Comparison of ENCODE assay signal across 8 cellular contexts in genomic region chr22:26589845-26590524, GRCh38. TPM values are rescaled to one million over a fixed set of nuclear protein-coding genes. Genes with fewer than 3 reads are reported as not detected.
A peak's percentile ranks its signal among the peaks of the same experiment; 100 is the strongest.
DNase-seq lines count a peak whose midpoint lies in the region; ATAC-seq and TF ChIP-seq lines count a peak whose summit lies in the region.

Gene TPST2, minus strand, starts transcription at chr22:26590132. Its CDS starts 48,502 bp downstream, at chr22:26541630.

- H3K36me3 Mint-ChIP-seq in T-helper 2 cell treated with Interferon-gamma antibody and Interleukin-4, amounts not matched to agents 5 μg/mL and 100 μg/mL, for 36 hours (ENCODE audit: low read depth) = peaks cover 8% of the 10 kb centered on the region

- peak in 1 of 2 donors; percentile 77 for TF ChIP-seq POLR2A in vagina (IDR thresholded peaks at IDR 0.05)

- H3K36me3 ChIP-seq in ascending aorta (no peaks in the 10 kb centered on the region), vagina (no peaks in the 10 kb centered on the region)

- H3K4me3 ChIP-seq in ascending aorta (peak within 1 kb of the TSS; percentile 83 to 87), vagina (peak within 1 kb of the TSS; percentile 55 to 75)

- peaks cover 47% of the 10 kb centered on the region for H3K4me1 Mint-ChIP-seq in T-helper 2 cell treated with Interferon-gamma antibody and Interleukin-4, amounts not matched to agents 5 μg/mL and 100 μg/mL, for 36 hours (ENCODE audit: low read depth)

- H3K9me3 ChIP-seq in ascending aorta (no peaks in the 10 kb centered on the region), vagina (no peaks in the 10 kb centered on the region)

- peak; percentile 62 for ATAC-seq in GM21825 (IDR thresholded peaks at IDR 0.05; ENCODE audit: unreplicated experiment)

- H3K27ac Mint-ChIP-seq in T-helper 2 cell treated with Interferon-gamma antibody and Interleukin-4, amounts not matched to agents 5 μg/mL and 100 μg/mL, for 36 hours = peak within 1 kb of the TSS; percentile 76

- no peaks in the 10 kb centered on the region for H3K27me3 Mint-ChIP-seq in T-helper 2 cell treated with Interferon-gamma antibody and Interleukin-4, amounts not matched to agents 5 μg/mL and 100 μg/mL, for 36 hours (ENCODE audit: low read depth)

- no peaks in the 10 kb centered on the region for H3K9me3 Mint-ChIP-seq in T-helper 2 cell treated with Interferon-gamma antibody and Interleukin-4, amounts not matched to agents 5 μg/mL and 100 μg/mL, for 36 hours

- DNase-seq in ELR (ENCODE audit: low read depth) (peak; percentile 83), LoVo (ENCODE audit: low spot score) (peak; percentile 82), ascending aorta (ENCODE audit: low spot score in 2 of 2) (peak; percentile 15 to 89), hepatic stellate cell (ENCODE audit: low spot score) (peak; percentile 87), renal cortical epithelial cell (ENCODE audit: low read depth) (peak; percentile 31), vagina (ENCODE audit: extremely low spot score in 2 of 2) (no peak)
- peak; percentile 73 for DNase-seq in T-helper 2 cell treated with Interferon-gamma antibody and Interleukin-4, amounts not matched to agents 5 μg/mL and 100 μg/mL, for 36 hours (ENCODE audit: low spot score)

- H3K4me3 Mint-ChIP-seq in T-helper 2 cell treated with Interferon-gamma antibody and Interleukin-4, amounts not matched to agents 5 μg/mL and 100 μg/mL, for 36 hours = peak within 1 kb of the TSS; percentile 86

- intact Hi-C loops in ascending aorta (cut with DNase I) = loop anchor here (1.0 to 2.0 kb wide), 2 partner anchors 77 to 107 kb away; partner anchors contain the start of genes HPS4, SRRD and TFIP11
- intact Hi-C loops in vagina (cut with DNase I) = no loop called here

- H3K27me3 ChIP-seq in ascending aorta (no peaks in the 10 kb centered on the region), vagina (no peaks in the 10 kb centered on the region)

- TF ChIP-seq CTCF in ascending aorta (IDR thresholded peaks at IDR 0.05) (no peak), vagina (IDR thresholded peaks at IDR 0.05) (no peak)

- H3K27ac ChIP-seq in ascending aorta (peak within 1 kb of the TSS; percentile 74 to 75), vagina (peak within 1 kb of the TSS; percentile 80)

- H3K4me1 ChIP-seq in ascending aorta = peaks cover 0 to 21% of the 10 kb centered on the region in 2 donors
- peaks cover 25% of the 10 kb centered on the region for H3K4me1 ChIP-seq in vagina

RNA-seq across cellular contexts. Expression of gene TPST2, which starts in this region (rescaled TPM):
- 251 TPM for total RNA-seq in ascending aorta
- total RNA-seq in renal cortical epithelial cell = 27.4 and 37.4 TPM in 2 replicates
- total RNA-seq in vagina = 96.3 TPM

Comparison
In these comparisons a context has a peak if more than half of its experiments do, and no peak if none do; other contexts are left out.
1. DNase-seq: peak in ELR (single experiment), LoVo (single experiment), T-helper 2 cell treated with Interferon-gamma antibody and Interleukin-4, amounts not matched to agents 5 μg/mL and 100 μg/mL, for 36 hours (single experiment), ascending aorta (2 of 2), hepatic stellate cell (single experiment) and renal cortical epithelial cell (single experiment); none in vagina (0 of 2).